21 cellular contexts compared by ENCODE assay signal in the genomic region with DNA sequence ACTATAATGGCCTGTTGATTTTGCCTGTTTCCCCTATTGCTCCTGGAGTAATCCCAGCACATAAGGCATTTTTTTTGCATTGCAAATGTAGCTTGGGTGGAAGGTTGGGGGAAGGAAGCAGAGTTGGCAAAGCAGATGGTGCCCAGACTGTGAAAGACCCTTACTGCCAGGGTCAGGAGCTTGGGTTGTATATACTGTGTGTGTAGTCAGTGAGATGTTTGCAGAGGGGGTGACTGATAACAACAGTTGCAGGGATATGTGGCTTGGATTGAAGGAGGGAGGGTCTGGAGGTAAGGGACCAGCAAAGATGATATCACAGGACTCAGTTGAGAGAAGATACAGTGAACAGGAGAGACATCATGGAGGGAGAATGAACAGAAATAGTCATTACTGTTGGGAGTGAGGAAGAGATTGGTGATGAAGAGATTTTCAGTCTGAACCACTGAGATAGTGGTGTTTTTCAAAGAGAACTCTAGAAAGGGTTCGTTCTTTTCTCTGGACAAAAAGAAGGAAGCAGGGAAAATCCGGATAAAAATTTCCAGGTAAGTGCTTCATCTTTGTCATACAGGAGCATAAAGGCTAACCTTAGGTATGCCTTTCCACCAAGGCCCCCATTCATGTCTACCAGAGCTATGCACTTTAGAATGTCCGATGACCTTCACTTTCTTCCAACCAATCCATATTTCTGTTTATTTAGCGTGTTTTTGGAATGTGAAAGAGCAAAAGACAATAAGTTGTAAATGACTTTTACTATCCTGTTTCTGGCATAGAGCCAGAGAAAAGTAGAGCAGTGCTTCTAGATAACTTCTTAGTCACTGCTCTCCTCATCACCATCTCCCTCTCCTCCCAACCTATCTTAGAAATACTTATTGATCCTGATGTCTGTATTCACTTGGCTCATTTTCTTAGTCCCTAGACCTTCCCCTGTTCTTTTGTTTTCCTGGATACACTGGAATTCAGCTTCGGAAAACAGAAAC.
"Had no signal": no experiment of that assay in that cellular context is flagged by ENCODE, and none has a peak within 500 bp of the region (broad histone marks: within the 10 kb centered on the region; RNA-seq: fewer than 3 reads in every experiment).

No MANE protein-coding gene starts in this region.

- H3K4me1 ChIP-seq: adrenal gland had no signal

- H3K27me3 ChIP-seq: adrenal gland had no signal

- H3K36me3 ChIP-seq: adrenal gland had no signal

- H3K27ac ChIP-seq: adrenal gland had no signal

- H3K9me3 ChIP-seq: adrenal gland had no signal

- ATAC-seq: activated CD8-positive, alpha-beta T cell treated with anti-CD3 and anti-CD28 coated beads for 36 hours had no signal

- DNase-seq: activated CD4-positive, alpha-beta T cell treated with anti-CD3 and anti-CD28 coated beads for 4 hours; activated CD4-positive, CD25-positive, alpha-beta regulatory T cell; activated CD8-positive, alpha-beta memory T cell treated with anti-CD3 and anti-CD28 coated beads, Interleukin-2, amount 50 U/mL, for 48 hours; activated CD8-positive, alpha-beta T cell treated with anti-CD3 and anti-CD28 coated beads for 36 hours; activated naive CD4-positive, alpha-beta T cell treated with anti-CD3 and anti-CD28 coated beads, Interleukin-2, amount 50 U/mL, for 16 hours; activated naive CD8-positive, alpha-beta T cell treated with anti-CD3 and anti-CD28 coated beads, Interleukin-2, amount 10 ng/mL, durations not matched to agents 7 days and 5 days; activated T-cell treated with anti-CD3 and anti-CD28 coated beads, Interleukin-2, amount 50 U/mL, for 1 hour; adrenal gland; anterior cingulate cortex; cerebellar nuclear complex; Kasumi-1; KBM-7; NCI-H1092 treated with DMSO at 0.1 percent for 48 hours; NCI-H1436; NCI-H1694 treated with DMSO at 0.1 percent for 48 hours; NCI-H2029 treated with DMSO at 0.1 percent for 48 hours; NCI-H345; NCI-H510A; SIG-M5; T-helper 2 cell; T1000 had no signal

- H3K4me3 ChIP-seq: adrenal gland had no signal
